In genomic region chr1:180195916-180196315, GRCh38 we compare ENCODE assay signal across 16 cellular contexts. TPM values are rescaled to one million over a fixed set of nuclear protein-coding genes. Genes with fewer than 3 reads are reported as not detected.
A peak's percentile ranks its signal among the peaks of the same experiment; 100 is the strongest.
DNase-seq lines count a peak whose midpoint lies in the region; ATAC-seq and TF ChIP-seq lines count a peak whose summit lies in the region.
"Had no signal": no experiment of that assay in that cellular context is flagged by ENCODE, and none has a peak within 500 bp of the region (broad histone marks: within the 10 kb centered on the region; RNA-seq: fewer than 3 reads in every experiment).

No MANE protein-coding gene starts in this region.

- peaks cover 11% of the 10 kb centered on the region for H3K36me3 Mint-ChIP-seq in central memory CD8-positive, alpha-beta T cell (ENCODE audit: insufficient read depth)
- no peaks in the 10 kb centered on the region for H3K36me3 Mint-ChIP-seq in activated CD4-positive, alpha-beta T cell treated with anti-CD3 and anti-CD28 coated beads, Interleukin-2, amount 10 ng/mL, durations not matched to agents 7 days and 5 days (ENCODE audit: low read depth)
- H3K36me3 Mint-ChIP-seq in CD14-positive monocyte: peaks cover 67 to 97% of the 10 kb centered on the region in 2 donors

- DNase-seq in DMS 273 treated with DMSO at 0.1 percent for 48 hours (lab: John Stamatoyannopoulos, UW) (peak; percentile 10), NCI-H524 treated with DMSO at 0.1 percent for 48 hours (lab: John Stamatoyannopoulos, UW) (peak; percentile 24), COLO668 (lab: John Stamatoyannopoulos, UW; ENCODE audit: unreplicated experiment) (no peak), NCI-H187 (lab: John Stamatoyannopoulos, UW) (no peak), CD14-positive monocyte (ENCODE audit: low spot score) (no peak)
- DNase-seq in central memory CD8-positive, alpha-beta T cell (ENCODE audit: low spot score in 2 of 2): no peak
- DNase-seq in activated CD4-positive, alpha-beta T cell treated with anti-CD3 and anti-CD28 coated beads, Interleukin-2, amount 10 ng/mL, durations not matched to agents 7 days and 5 days: no peak
- DNase-seq: BE2C; Calu3; CD4-positive, CD25-positive, alpha-beta regulatory T cell; DMS153; DMS79 treated with DMSO at 0.1 percent for 48 hours; EL; HFFc6 had no signal

- no peak for ATAC-seq in central memory CD8-positive, alpha-beta T cell (replicated peaks; ENCODE audit: extremely low read depth, poor library complexity, severe bottlenecking)
- ATAC-seq: A549, HepG2 had no signal

- H3K9me3 Mint-ChIP-seq in central memory CD8-positive, alpha-beta T cell: no peaks in the 10 kb centered on the region
- H3K9me3 Mint-ChIP-seq in activated CD4-positive, alpha-beta T cell treated with anti-CD3 and anti-CD28 coated beads, Interleukin-2, amount 10 ng/mL, durations not matched to agents 7 days and 5 days: no peaks in the 10 kb centered on the region
- H3K9me3 Mint-ChIP-seq in CD14-positive monocyte: peaks cover 0 to 1% (median 0%) of the 10 kb centered on the region in 7 donors
- H3K9me3 Mint-ChIP-seq: CD4-positive, CD25-positive, alpha-beta regulatory T cell; HFFc6 had no signal

- CTCF ChIA-PET in activated CD4-positive, alpha-beta T cell treated with anti-CD3 and anti-CD28 coated beads, Interleukin-2, amount 10 ng/mL, durations not matched to agents 7 days and 5 days (lab: Charles Lee): interaction anchor here (0.6 to 1.4 kb wide), 3 partner anchors 15 to 290 kb away, joined by 3 read pairs; no protein-coding TSS in a partner anchor

- H3K4me3 Mint-ChIP-seq in central memory CD8-positive, alpha-beta T cell: no peak overlapping the region
- H3K4me3 Mint-ChIP-seq in activated CD4-positive, alpha-beta T cell treated with anti-CD3 and anti-CD28 coated beads, Interleukin-2, amount 10 ng/mL, durations not matched to agents 7 days and 5 days: no peak overlapping the region
- H3K4me3 Mint-ChIP-seq in CD14-positive monocyte: no peak overlapping the region
- H3K4me3 Mint-ChIP-seq: CD4-positive, CD25-positive, alpha-beta regulatory T cell; HFFc6 had no signal

- no peak for TF ChIP-seq CTCF in CD14-positive monocyte (IDR thresholded peaks at IDR 0.05)

- no peaks in the 10 kb centered on the region for H3K27me3 Mint-ChIP-seq in central memory CD8-positive, alpha-beta T cell
- no peaks in the 10 kb centered on the region for H3K27me3 Mint-ChIP-seq in activated CD4-positive, alpha-beta T cell treated with anti-CD3 and anti-CD28 coated beads, Interleukin-2, amount 10 ng/mL, durations not matched to agents 7 days and 5 days
- H3K27me3 Mint-ChIP-seq in CD14-positive monocyte (ENCODE audit: low read depth in 3 of 3): peaks cover 0 to 2% (median 0%) of the 10 kb centered on the region in 3 donors
- H3K27me3 Mint-ChIP-seq: CD4-positive, CD25-positive, alpha-beta regulatory T cell had no signal

- POLR2A ChIA-PET in activated CD4-positive, alpha-beta T cell treated with anti-CD3 and anti-CD28 coated beads, Interleukin-2, amount 10 ng/mL, durations not matched to agents 7 days and 5 days (lab: Charles Lee): no interaction called here

- intact Hi-C loops in CD14-positive monocyte (cut with micrococcal nuclease): no loop called here

- peak overlapping the region; percentile 50 for H3K27ac Mint-ChIP-seq in central memory CD8-positive, alpha-beta T cell (ENCODE audit: low read depth)
- no peak overlapping the region for H3K27ac Mint-ChIP-seq in activated CD4-positive, alpha-beta T cell treated with anti-CD3 and anti-CD28 coated beads, Interleukin-2, amount 10 ng/mL, durations not matched to agents 7 days and 5 days
- H3K27ac Mint-ChIP-seq in CD14-positive monocyte: no peak overlapping the region
- H3K27ac Mint-ChIP-seq: HFFc6 had no signal

- H3K4me1 Mint-ChIP-seq in central memory CD8-positive, alpha-beta T cell: peaks cover 30% of the 10 kb centered on the region
- peaks cover 6% of the 10 kb centered on the region for H3K4me1 Mint-ChIP-seq in activated CD4-positive, alpha-beta T cell treated with anti-CD3 and anti-CD28 coated beads, Interleukin-2, amount 10 ng/mL, durations not matched to agents 7 days and 5 days
- peaks cover 4% of the 10 kb centered on the region for H3K4me1 Mint-ChIP-seq in CD14-positive monocyte

RNA-seq across cellular contexts. Expression of gene LHX4, which starts 34.1 kb away (rescaled TPM):
- total RNA-seq in activated CD4-positive, alpha-beta T cell treated with anti-CD3 and anti-CD28 coated beads, Interleukin-2, amount 10 ng/mL, durations not matched to agents 7 days and 5 days: not detected
- polyA plus RNA-seq in CD14-positive monocyte: not detected
- total RNA-seq: CD4-positive, CD25-positive, alpha-beta regulatory T cell had no signal

RNA-seq across cellular contexts. Expression of gene QSOX1, which starts 41.2 kb away (rescaled TPM):
- 10 to 100 TPM; 18.5 to 23.5 TPM for total RNA-seq in activated CD4-positive, alpha-beta T cell treated with anti-CD3 and anti-CD28 coated beads, Interleukin-2, amount 10 ng/mL, durations not matched to agents 7 days and 5 days
- polyA plus RNA-seq in CD14-positive monocyte: 10 to 100 TPM; 34.5 to 35.8 TPM

Comparison
In these comparisons a context has a peak if more than half of its experiments do, and no peak if none do; other contexts are left out.
1. DNase-seq: peak in DMS 273 treated with DMSO at 0.1 percent for 48 hours (single experiment) and NCI-H524 treated with DMSO at 0.1 percent for 48 hours (single experiment); none in central memory CD8-positive, alpha-beta T cell (0 of 2), COLO668 (single experiment), activated CD4-positive, alpha-beta T cell treated with anti-CD3 and anti-CD28 coated beads, Interleukin-2, amount 10 ng/mL, durations not matched to agents 7 days and 5 days (single experiment), NCI-H187 (0 of 2) and CD14-positive monocyte (single experiment).